Comparison of ENCODE assay signal across 24 cellular contexts in the genomic region with DNA sequence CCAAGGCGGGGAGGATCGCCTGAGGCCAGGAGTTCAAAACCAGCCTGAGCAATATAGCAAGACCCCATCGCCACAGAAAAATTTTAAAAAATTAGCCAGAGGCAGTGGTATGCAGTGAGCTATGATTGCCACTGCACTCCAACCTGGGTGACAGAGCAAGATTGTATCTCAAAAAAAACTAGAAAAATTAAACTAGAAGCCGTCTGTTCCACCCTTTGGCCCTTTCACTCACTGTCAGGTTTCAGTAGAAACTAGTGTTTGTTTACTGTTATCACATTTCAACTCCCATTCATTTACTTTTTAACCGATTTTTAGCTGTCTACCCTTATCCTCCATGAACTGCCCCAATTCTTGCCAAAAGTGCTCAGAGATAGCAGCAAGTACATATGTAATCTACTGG. TPM values are rescaled to one million over a fixed set of nuclear protein-coding genes. Genes with fewer than 3 reads are reported as not detected.
DNase-seq lines count a peak whose midpoint lies in the region; ATAC-seq and TF ChIP-seq lines count a peak whose summit lies in the region.
"Had no signal": no experiment of that assay in that cellular context is flagged by ENCODE, and none has a peak within 500 bp of the region (broad histone marks: within the 10 kb centered on the region; RNA-seq: fewer than 3 reads in every experiment).

No MANE protein-coding gene starts in this region.

- CTCF ChIA-PET in WTC11 (lab: Charles Lee) = no interaction called here

- H3K4me3 Mint-ChIP-seq in activated CD4-positive, alpha-beta T cell treated with anti-CD3 and anti-CD28 coated beads, Interleukin-2, amount 10 ng/mL, durations not matched to agents 24 days and 14 days = no peak overlapping the region
- H3K4me3 Mint-ChIP-seq in WTC11 (no peak overlapping the region), memory B cell (peak overlapping the region; percentile 22)
- H3K4me3 Mint-ChIP-seq in stimulated activated memory B cell treated with anti-CD40 and anti-IgM and Interleukin-4, amounts not matched to agents 10 μg/mL and 1 μg/mL and 100 μg/mL, for 72 hours = peak overlapping the region; percentile 18
- H3K4me3 Mint-ChIP-seq: activated CD8-positive, alpha-beta T cell treated with anti-CD3 and anti-CD28 coated beads, Interleukin-2, amount 10 ng/mL, durations not matched to agents 7 days and 5 days; activated naive CD4-positive, alpha-beta T cell treated with anti-CD3 and anti-CD28 coated beads for 36 hours; activated T-cell treated with anti-CD3 and anti-CD28 coated beads, Interleukin-2, amount 50 U/mL, for 24 hours; GM23338 had no signal

- no peak for TF ChIP-seq CTCF in WTC11 (IDR thresholded peaks at IDR 0.05)

- POLR2A ChIA-PET in WTC11 (lab: Charles Lee) = no interaction called here

- peaks cover 34% of the 10 kb centered on the region for H3K4me1 Mint-ChIP-seq in activated CD4-positive, alpha-beta T cell treated with anti-CD3 and anti-CD28 coated beads, Interleukin-2, amount 10 ng/mL, durations not matched to agents 24 days and 14 days
- peaks cover 27% of the 10 kb centered on the region for H3K4me1 Mint-ChIP-seq in WTC11
- H3K4me1 Mint-ChIP-seq in memory B cell = peaks cover 51% of the 10 kb centered on the region
- H3K4me1 Mint-ChIP-seq in stimulated activated memory B cell treated with anti-CD40 and anti-IgM and Interleukin-4, amounts not matched to agents 10 μg/mL and 1 μg/mL and 100 μg/mL, for 72 hours = peaks cover 64% of the 10 kb centered on the region

- ATAC-seq in WTC11 (no peak), memory B cell (ENCODE audit: low read depth) (no peak), GM18511 (IDR thresholded peaks at IDR 0.05; ENCODE audit: unreplicated experiment) (no peak)
- ATAC-seq in stimulated activated memory B cell treated with anti-CD40 and anti-IgM and Interleukin-4, amounts not matched to agents 10 μg/mL and 1 μg/mL and 100 μg/mL, for 72 hours = no peak
- ATAC-seq: activated CD8-positive, alpha-beta T cell treated with anti-CD3 and anti-CD28 coated beads, Interleukin-2, amount 10 ng/mL, durations not matched to agents 7 days and 5 days; GM23338 had no signal

- peaks cover 15% of the 10 kb centered on the region for H3K36me3 Mint-ChIP-seq in activated CD4-positive, alpha-beta T cell treated with anti-CD3 and anti-CD28 coated beads, Interleukin-2, amount 10 ng/mL, durations not matched to agents 24 days and 14 days (ENCODE audit: low read depth)
- H3K36me3 Mint-ChIP-seq in WTC11 = peaks cover 3% of the 10 kb centered on the region; the same call in 1 of the 2 replicates
- H3K36me3 Mint-ChIP-seq in memory B cell = peaks cover 11% of the 10 kb centered on the region
- H3K36me3 Mint-ChIP-seq in stimulated activated memory B cell treated with anti-CD40 and anti-IgM and Interleukin-4, amounts not matched to agents 10 μg/mL and 1 μg/mL and 100 μg/mL, for 72 hours = peaks cover 32% of the 10 kb centered on the region

- no peak for DNase-seq in activated CD4-positive, alpha-beta T cell treated with anti-CD3 and anti-CD28 coated beads, Interleukin-2, amount 10 ng/mL, durations not matched to agents 24 days and 14 days
- DNase-seq in activated CD4-positive, alpha-beta T cell treated with anti-CD3 and anti-CD28 coated beads for 48 hours = no peak
- DNase-seq in WTC11 (ENCODE audit: low spot score) = no peak
- no peak for DNase-seq in memory B cell (ENCODE audit: low spot score in 2 of 2)
- DNase-seq in NCI-H1092 (lab: John Stamatoyannopoulos, UW) = no peak
- no peak for DNase-seq in NOMO-1 treated with dmso at 0.1 percent for 144 hours (lab: John Stamatoyannopoulos, UW; ENCODE audit: unreplicated experiment)
- DNase-seq: activated B cell treated with CpG ODN at 0.5 μM for 24 hours; activated CD8-positive, alpha-beta T cell treated with anti-CD3 and anti-CD28 coated beads, Interleukin-2, amount 10 ng/mL, durations not matched to agents 7 days and 5 days; activated naive CD4-positive, alpha-beta T cell treated with anti-CD3 and anti-CD28 coated beads for 36 hours; activated T-cell treated with anti-CD3 and anti-CD28 coated beads, Interleukin-2, amount 50 U/mL, for 24 hours; AML-193; aorta; foreskin melanocyte; hypothalamus; lower lobe of right lung; NCI-H1694; NCI-H2171; NCI-H526 treated with DMSO at 0.1 percent for 48 hours; nucleus accumbens; stomach; T1000 had no signal

- H3K27ac Mint-ChIP-seq in activated CD4-positive, alpha-beta T cell treated with anti-CD3 and anti-CD28 coated beads, Interleukin-2, amount 10 ng/mL, durations not matched to agents 24 days and 14 days = peak overlapping the region; percentile 45
- H3K27ac Mint-ChIP-seq in WTC11 (peak overlapping the region; percentile 16; the same call in 1 of the 2 replicates), memory B cell (peak overlapping the region; percentile 74)
- H3K27ac Mint-ChIP-seq in stimulated activated memory B cell treated with anti-CD40 and anti-IgM and Interleukin-4, amounts not matched to agents 10 μg/mL and 1 μg/mL and 100 μg/mL, for 72 hours = peak overlapping the region; percentile 42
- H3K27ac Mint-ChIP-seq: activated B cell treated with CpG ODN at 0.5 μM for 24 hours; activated CD8-positive, alpha-beta T cell treated with anti-CD3 and anti-CD28 coated beads, Interleukin-2, amount 10 ng/mL, durations not matched to agents 7 days and 5 days; activated naive CD4-positive, alpha-beta T cell treated with anti-CD3 and anti-CD28 coated beads for 36 hours; GM23338 had no signal

- no peaks in the 10 kb centered on the region for H3K27me3 Mint-ChIP-seq in activated CD4-positive, alpha-beta T cell treated with anti-CD3 and anti-CD28 coated beads, Interleukin-2, amount 10 ng/mL, durations not matched to agents 24 days and 14 days
- H3K27me3 Mint-ChIP-seq in WTC11 (ENCODE audit: low read depth) = no peaks in the 10 kb centered on the region
- H3K27me3 Mint-ChIP-seq in memory B cell = no peaks in the 10 kb centered on the region
- no peaks in the 10 kb centered on the region for H3K27me3 Mint-ChIP-seq in stimulated activated memory B cell treated with anti-CD40 and anti-IgM and Interleukin-4, amounts not matched to agents 10 μg/mL and 1 μg/mL and 100 μg/mL, for 72 hours
- H3K27me3 Mint-ChIP-seq: activated B cell treated with CpG ODN at 0.5 μM for 24 hours; activated T-cell treated with anti-CD3 and anti-CD28 coated beads, Interleukin-2, amount 50 U/mL, for 24 hours had no signal

- intact Hi-C loops in activated CD4-positive, alpha-beta T cell treated with anti-CD3 and anti-CD28 coated beads, Interleukin-2, amount 10 ng/mL, durations not matched to agents 24 days and 14 days (cut with micrococcal nuclease) = no loop called here

- no peaks in the 10 kb centered on the region for H3K9me3 Mint-ChIP-seq in activated CD4-positive, alpha-beta T cell treated with anti-CD3 and anti-CD28 coated beads, Interleukin-2, amount 10 ng/mL, durations not matched to agents 24 days and 14 days
- no peaks in the 10 kb centered on the region for H3K9me3 Mint-ChIP-seq in WTC11
- no peaks in the 10 kb centered on the region for H3K9me3 Mint-ChIP-seq in memory B cell
- H3K9me3 Mint-ChIP-seq in stimulated activated memory B cell treated with anti-CD40 and anti-IgM and Interleukin-4, amounts not matched to agents 10 μg/mL and 1 μg/mL and 100 μg/mL, for 72 hours = no peaks in the 10 kb centered on the region
- H3K9me3 Mint-ChIP-seq: activated B cell treated with CpG ODN at 0.5 μM for 24 hours; activated naive CD4-positive, alpha-beta T cell treated with anti-CD3 and anti-CD28 coated beads for 36 hours; activated T-cell treated with anti-CD3 and anti-CD28 coated beads, Interleukin-2, amount 50 U/mL, for 24 hours; GM23338 had no signal

TF ChIP-seq in WTC11, 78 proteins besides CTCF, POLR2A, EP300 and RAD21:
- no peak for TF ChIP-seq ZNF396 (CRISPR knock-in tag; IDR thresholded peaks at IDR 0.05; ENCODE audit: borderline replicate concordance)
- TF ChIP-seq, protein P1, sequence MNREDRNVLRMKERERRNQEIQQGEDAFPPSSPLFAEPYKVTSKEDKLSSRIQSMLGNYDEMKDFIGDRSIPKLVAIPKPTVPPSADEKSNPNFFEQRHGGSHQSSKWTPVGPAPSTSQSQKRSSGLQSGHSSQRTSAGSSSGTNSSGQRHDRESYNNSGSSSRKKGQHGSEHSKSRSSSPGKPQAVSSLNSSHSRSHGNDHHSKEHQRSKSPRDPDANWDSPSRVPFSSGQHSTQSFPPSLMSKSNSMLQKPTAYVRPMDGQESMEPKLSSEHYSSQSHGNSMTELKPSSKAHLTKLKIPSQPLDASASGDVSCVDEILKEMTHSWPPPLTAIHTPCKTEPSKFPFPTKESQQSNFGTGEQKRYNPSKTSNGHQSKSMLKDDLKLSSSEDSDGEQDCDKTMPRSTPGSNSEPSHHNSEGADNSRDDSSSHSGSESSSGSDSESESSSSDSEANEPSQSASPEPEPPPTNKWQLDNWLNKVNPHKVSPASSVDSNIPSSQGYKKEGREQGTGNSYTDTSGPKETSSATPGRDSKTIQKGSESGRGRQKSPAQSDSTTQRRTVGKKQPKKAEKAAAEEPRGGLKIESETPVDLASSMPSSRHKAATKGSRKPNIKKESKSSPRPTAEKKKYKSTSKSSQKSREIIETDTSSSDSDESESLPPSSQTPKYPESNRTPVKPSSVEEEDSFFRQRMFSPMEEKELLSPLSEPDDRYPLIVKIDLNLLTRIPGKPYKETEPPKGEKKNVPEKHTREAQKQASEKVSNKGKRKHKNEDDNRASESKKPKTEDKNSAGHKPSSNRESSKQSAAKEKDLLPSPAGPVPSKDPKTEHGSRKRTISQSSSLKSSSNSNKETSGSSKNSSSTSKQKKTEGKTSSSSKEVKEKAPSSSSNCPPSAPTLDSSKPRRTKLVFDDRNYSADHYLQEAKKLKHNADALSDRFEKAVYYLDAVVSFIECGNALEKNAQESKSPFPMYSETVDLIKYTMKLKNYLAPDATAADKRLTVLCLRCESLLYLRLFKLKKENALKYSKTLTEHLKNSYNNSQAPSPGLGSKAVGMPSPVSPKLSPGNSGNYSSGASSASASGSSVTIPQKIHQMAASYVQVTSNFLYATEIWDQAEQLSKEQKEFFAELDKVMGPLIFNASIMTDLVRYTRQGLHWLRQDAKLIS (CRISPR knock-in tag; IDR thresholded peaks at IDR 0.05; ENCODE audit: borderline replicate concordance) = no peak

RNA-seq across cellular contexts. Expression of a gene that starts 8.3 kb away (rescaled TPM):
- 19.9 and 22.4 TPM in 2 replicates for total RNA-seq in activated CD4-positive, alpha-beta T cell treated with anti-CD3 and anti-CD28 coated beads, Interleukin-2, amount 10 ng/mL, durations not matched to agents 24 days and 14 days
- total RNA-seq in WTC11 (2021) = 34.0 to 37.5 TPM (median 34.6 TPM) in 3 replicates

Comparison
In these comparisons a context has a peak if more than half of its experiments do, and no peak if none do; other contexts are left out.
1. H3K27ac Mint-ChIP-seq: peak in every context shown above with its lines; median percentile 74 in memory B cell; 45 in activated CD4-positive, alpha-beta T cell treated with anti-CD3 and anti-CD28 coated beads, Interleukin-2, amount 10 ng/mL, durations not matched to agents 24 days and 14 days; 42 in stimulated activated memory B cell treated with anti-CD40 and anti-IgM and Interleukin-4, amounts not matched to agents 10 μg/mL and 1 μg/mL and 100 μg/mL, for 72 hours; 16 in WTC11.
2. H3K4me3 Mint-ChIP-seq: peak in memory B cell (single experiment) and stimulated activated memory B cell treated with anti-CD40 and anti-IgM and Interleukin-4, amounts not matched to agents 10 μg/mL and 1 μg/mL and 100 μg/mL, for 72 hours (single experiment); none in activated CD4-positive, alpha-beta T cell treated with anti-CD3 and anti-CD28 coated beads, Interleukin-2, amount 10 ng/mL, durations not matched to agents 24 days and 14 days (single experiment) and WTC11 (single experiment).